ENCODE assay signal across 8 cellular contexts in the genomic region with DNA sequence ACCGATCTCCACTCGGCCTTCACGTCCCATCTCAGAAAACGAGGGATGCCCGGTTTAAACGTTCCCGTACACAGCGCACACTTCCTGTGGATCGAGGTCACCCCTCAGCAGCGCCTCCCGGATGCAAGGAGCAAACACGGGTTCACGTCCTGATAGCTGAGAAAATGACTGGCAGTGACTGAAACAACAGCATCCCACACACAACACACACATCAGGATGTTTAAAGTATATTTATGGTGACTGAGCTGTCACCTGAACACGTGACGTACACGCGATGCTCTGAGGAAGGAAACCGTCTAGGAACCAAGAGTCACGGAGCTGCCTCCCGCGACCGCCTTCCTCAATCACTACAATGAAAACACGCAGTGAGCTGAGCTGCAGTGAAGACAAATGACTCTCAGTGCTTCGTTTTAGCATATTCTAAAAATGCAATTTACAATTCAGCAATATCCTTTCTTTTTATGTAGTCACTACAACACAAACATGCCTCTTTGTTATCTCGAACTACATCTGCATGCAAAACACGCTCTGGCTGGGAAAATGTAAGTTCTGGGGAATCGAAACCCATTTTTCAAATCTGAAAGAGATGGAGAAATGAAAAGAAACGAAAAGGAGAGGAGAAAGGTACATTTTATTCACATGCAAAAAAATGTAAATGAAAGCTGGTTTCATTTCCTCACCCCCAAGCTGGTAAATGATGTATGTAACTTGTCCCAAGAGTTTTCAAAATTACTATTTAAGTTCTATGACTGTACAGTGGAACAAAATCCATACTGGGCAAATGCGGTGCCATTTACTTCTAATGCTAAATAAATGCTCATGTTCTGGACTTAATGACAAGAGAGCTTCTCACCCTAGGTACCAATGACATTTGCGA. TPM values are rescaled to one million over a fixed set of nuclear protein-coding genes. Genes with fewer than 3 reads are reported as not detected.
DNase-seq lines count a peak whose midpoint lies in the region; ATAC-seq and TF ChIP-seq lines count a peak whose summit lies in the region.

No MANE protein-coding gene starts in this region.

- peak overlapping the region in 1 of 2 donors; percentile 30 for H3K27ac ChIP-seq in left lung

- H3K27me3 Mint-ChIP-seq in activated T-cell treated with anti-CD3 and anti-CD28 coated beads, Interleukin-2, amount 50 U/mL, for 24 hours, result no peaks in the 10 kb centered on the region
- no peaks in the 10 kb centered on the region for H3K27me3 Mint-ChIP-seq in stimulated activated naive B cell treated with anti-CD40 and anti-IgM and Interleukin-4, amounts not matched to agents 10 μg/mL and 1 μg/mL and 100 μg/mL, for 72 hours

- no peak for TF ChIP-seq CTCF in left lung (IDR thresholded peaks at IDR 0.05)

- H3K9me3 ChIP-seq in left lung, result no peaks in the 10 kb centered on the region

- intact Hi-C loops in left lung (cut with DNase I), result no loop called here

- H3K27me3 ChIP-seq in left lung, result no peaks in the 10 kb centered on the region

- peak overlapping the region; percentile 98 for H3K27ac Mint-ChIP-seq in activated T-cell treated with anti-CD3 and anti-CD28 coated beads, Interleukin-2, amount 50 U/mL, for 24 hours
- H3K27ac Mint-ChIP-seq in stimulated activated naive B cell treated with anti-CD40 and anti-IgM and Interleukin-4, amounts not matched to agents 10 μg/mL and 1 μg/mL and 100 μg/mL, for 72 hours, result peak overlapping the region; percentile 97

- peaks cover 19% of the 10 kb centered on the region for H3K36me3 Mint-ChIP-seq in activated T-cell treated with anti-CD3 and anti-CD28 coated beads, Interleukin-2, amount 50 U/mL, for 24 hours (ENCODE audit: low read depth)
- H3K36me3 Mint-ChIP-seq in stimulated activated naive B cell treated with anti-CD40 and anti-IgM and Interleukin-4, amounts not matched to agents 10 μg/mL and 1 μg/mL and 100 μg/mL, for 72 hours, result peaks cover 22 to 34% of the 10 kb centered on the region in 2 donors

- DNase-seq in activated T-cell treated with anti-CD3 and anti-CD28 coated beads, Interleukin-2, amount 50 U/mL, for 24 hours, result peak; percentile 72
- DNase-seq in left lung (peak; percentile 56 to 75), NCI-H2081 treated with DMSO at 0.1 percent for 48 hours (lab: John Stamatoyannopoulos, UW) (no peak), NCI-H1092 (lab: John Stamatoyannopoulos, UW) (no peak)
- DNase-seq in stimulated activated naive B cell treated with anti-CD40 and anti-IgM and Interleukin-4, amounts not matched to agents 10 μg/mL and 1 μg/mL and 100 μg/mL, for 72 hours, result peak; percentile 72

- H3K9me3 Mint-ChIP-seq in activated T-cell treated with anti-CD3 and anti-CD28 coated beads, Interleukin-2, amount 50 U/mL, for 24 hours, result no peaks in the 10 kb centered on the region
- no peaks in the 10 kb centered on the region for H3K9me3 Mint-ChIP-seq in stimulated activated naive B cell treated with anti-CD40 and anti-IgM and Interleukin-4, amounts not matched to agents 10 μg/mL and 1 μg/mL and 100 μg/mL, for 72 hours

- peak overlapping the region; percentile 67 for H3K4me3 Mint-ChIP-seq in activated T-cell treated with anti-CD3 and anti-CD28 coated beads, Interleukin-2, amount 50 U/mL, for 24 hours
- peak overlapping the region; percentile 85 to 90 for H3K4me3 Mint-ChIP-seq in stimulated activated naive B cell treated with anti-CD40 and anti-IgM and Interleukin-4, amounts not matched to agents 10 μg/mL and 1 μg/mL and 100 μg/mL, for 72 hours

- H3K4me1 ChIP-seq in left lung, result peaks cover 0 to 24% of the 10 kb centered on the region in 2 donors

- peaks cover 0 to 11% of the 10 kb centered on the region in 2 donors for H3K36me3 ChIP-seq in left lung

- ATAC-seq in GM19324 (IDR thresholded peaks at IDR 0.05; ENCODE audit: low FRiP score, unreplicated experiment) (peak; percentile 33), HG03439 (IDR thresholded peaks at IDR 0.05; ENCODE audit: unreplicated experiment) (peak; percentile 44), left lung (peak; percentile 29), GM19328 (IDR thresholded peaks at IDR 0.05; ENCODE audit: unreplicated experiment) (no peak)
- ATAC-seq in stimulated activated naive B cell treated with anti-CD40 and anti-IgM and Interleukin-4, amounts not matched to agents 10 μg/mL and 1 μg/mL and 100 μg/mL, for 72 hours (replicated peaks), result peak; percentile 80 to 81

- no peak overlapping the region for H3K4me3 ChIP-seq in left lung

- peaks cover 45% of the 10 kb centered on the region for H3K4me1 Mint-ChIP-seq in activated T-cell treated with anti-CD3 and anti-CD28 coated beads, Interleukin-2, amount 50 U/mL, for 24 hours (ENCODE audit: low read depth)
- H3K4me1 Mint-ChIP-seq in stimulated activated naive B cell treated with anti-CD40 and anti-IgM and Interleukin-4, amounts not matched to agents 10 μg/mL and 1 μg/mL and 100 μg/mL, for 72 hours, result peaks cover 37 to 84% of the 10 kb centered on the region in 2 donors

RNA-seq across cellular contexts. Expression of gene HDAC4, which starts 19.8 kb away (rescaled TPM):
- 10 to 100 TPM; 31.8 to 36.8 TPM for total RNA-seq in left lung

Comparison
In these comparisons a context has a peak if more than half of its experiments do, and no peak if none do; other contexts are left out.
1. DNase-seq: peak in activated T-cell treated with anti-CD3 and anti-CD28 coated beads, Interleukin-2, amount 50 U/mL, for 24 hours (single experiment), left lung (2 of 2) and stimulated activated naive B cell treated with anti-CD40 and anti-IgM and Interleukin-4, amounts not matched to agents 10 μg/mL and 1 μg/mL and 100 μg/mL, for 72 hours (single experiment); none in NCI-H2081 treated with DMSO at 0.1 percent for 48 hours (single experiment) and NCI-H1092 (single experiment).